In the genomic region with DNA sequence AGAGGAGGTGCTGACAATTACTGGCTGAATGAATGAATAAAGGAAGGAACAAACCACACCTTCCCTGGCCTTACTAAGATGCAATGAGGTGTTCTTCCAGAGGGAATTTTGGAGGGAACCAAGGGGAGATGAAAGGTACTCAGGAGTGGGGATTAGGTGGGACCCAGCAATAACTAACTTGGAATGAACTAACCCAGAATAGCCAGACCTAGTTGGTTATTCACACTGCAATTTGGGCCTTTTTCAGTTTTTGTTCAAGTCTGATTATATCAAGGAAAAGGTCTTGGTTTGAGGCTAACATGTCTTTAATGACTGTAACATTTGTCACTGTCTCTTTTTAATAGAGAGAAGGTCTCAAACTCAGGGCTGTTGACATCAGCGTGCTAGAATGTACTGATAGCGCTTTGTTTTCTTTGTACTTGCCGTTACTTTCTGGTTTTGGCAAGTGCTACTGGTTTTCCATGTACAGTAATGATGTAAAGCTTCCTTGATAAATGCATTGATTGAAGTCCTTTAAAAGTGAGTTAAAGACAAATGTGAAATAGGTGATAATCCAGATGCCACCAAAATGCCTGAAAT, we compare ENCODE assay signal across 1 cellular context.
A peak's percentile ranks its signal among the peaks of the same experiment; 100 is the strongest.
TF ChIP-seq lines count a peak whose summit lies in the region.

No MANE protein-coding gene starts in this region.

TF ChIP-seq in endothelial cell of umbilical vein, 7 proteins besides CTCF, POLR2A, EP300 and RAD21:
- TF ChIP-seq MYC (IDR thresholded peaks at IDR 0.05; ENCODE audit: low read depth, low read length) (no peak), EZH2 (IDR thresholded peaks at IDR 0.05; ENCODE audit: borderline replicate concordance, low read depth, low read length, severe bottlenecking) (no peak), GATA2 (IDR thresholded peaks at IDR 0.05; ENCODE audit: insufficient read depth, insufficient read length, low read depth, low read length) (peak; percentile 79), POLR2AphosphoS5 (IDR thresholded peaks at IDR 0.05; ENCODE audit: insufficient read depth, low read depth, low read length) (no peak), FOS (IDR thresholded peaks at IDR 0.05; ENCODE audit: borderline replicate concordance, insufficient read depth, low read length) (no peak), JUN (IDR thresholded peaks at IDR 0.05; ENCODE audit: borderline replicate concordance, insufficient read depth, insufficient read length, low read depth) (peak; percentile 62)
- TF ChIP-seq, protein P1, sequence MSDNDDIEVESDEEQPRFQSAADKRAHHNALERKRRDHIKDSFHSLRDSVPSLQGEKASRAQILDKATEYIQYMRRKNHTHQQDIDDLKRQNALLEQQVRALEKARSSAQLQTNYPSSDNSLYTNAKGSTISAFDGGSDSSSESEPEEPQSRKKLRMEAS (IDR thresholded peaks at IDR 0.05; ENCODE audit: insufficient read depth, insufficient read length), result no peak
